In the genomic region with DNA sequence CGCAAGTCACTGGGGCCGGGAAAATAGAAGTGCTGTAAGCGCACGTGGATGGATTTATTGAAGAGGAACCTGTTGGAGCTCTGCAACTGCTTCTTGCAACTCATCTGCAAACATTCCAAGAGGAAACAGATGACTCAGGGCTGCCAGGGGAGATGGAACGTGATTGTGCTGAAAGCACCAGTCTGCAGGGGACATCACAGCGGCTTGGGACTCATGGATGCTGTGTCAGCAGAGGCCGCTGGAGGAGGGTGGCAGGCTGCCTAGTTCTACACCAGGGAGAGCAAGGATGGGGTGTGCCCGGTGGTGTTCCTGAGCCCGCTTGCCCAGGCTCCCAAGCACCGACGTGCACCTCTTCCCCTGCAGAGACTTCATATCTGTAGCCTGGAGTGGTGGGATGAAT, we compare ENCODE assay signal across 16 cellular contexts.
DNase-seq lines count a peak whose midpoint lies in the region; TF ChIP-seq lines count a peak whose summit lies in the region.
"Had no signal": no experiment of that assay in that cellular context is flagged by ENCODE, and none has a peak within 500 bp of the region (broad histone marks: within the 10 kb centered on the region; RNA-seq: fewer than 3 reads in every experiment).

No MANE protein-coding gene starts in this region.

- H3K4me3 ChIP-seq in adrenal gland = no peak overlapping the region
- no peak overlapping the region for H3K4me3 ChIP-seq in sigmoid colon
- H3K4me3 ChIP-seq: HAP-1 had no signal

- in situ Hi-C loops in KBM-7 (cut with MboI; ENCODE audit: low pct_unique_long_range_greater_than_20kb, low sequenced_read_pairs) = no loop called here

- 68 to 73% (median 71%) methylated on average over 10 to 11 of the region's 11 CpGs for WGBS in adrenal gland, 4 donors
- WGBS in sigmoid colon, 2 donors = 81 to 82% methylated on average over 11 of the region's 11 CpGs

- TF ChIP-seq CTCF in adrenal gland (IDR thresholded peaks at IDR 0.05) (no peak), sigmoid colon (IDR thresholded peaks at IDR 0.05) (no peak)

- intact Hi-C loops in adrenal gland (cut with DNase I) (no loop called here), sigmoid colon (cut with DNase I) (no loop called here)

- DNase-seq in Daoy (ENCODE audit: low read depth) (peak; percentile 10), adrenal gland (peak in 5 of 7 donors; percentile 21 to 54 (median 31)), sigmoid colon (peak; percentile 60), iPS-NIHi7 (ENCODE audit: extremely low spot score) (no peak), KBM-7 (no peak)
- no peak for DNase-seq in stimulated activated CD4-positive, alpha-beta T cell treated with anti-CD3 and anti-CD28 coated beads, Interleukin-12 subunit alpha, Interleukin-12 subunit beta, amount 100 ng/mL, for 4 hours
- DNase-seq: C1 segment of cervical spinal cord; Caco-2; CD4-positive, CD25-positive, alpha-beta regulatory T cell; CD8-positive, alpha-beta T cell; DMS 273 treated with DMSO at 0.1 percent for 48 hours; DMS79; GF-D8; GOT3; HFFc6 had no signal

- H3K4me1 ChIP-seq in adrenal gland (replicated peaks in 1 of 2) = no peaks in the 10 kb centered on the region
- H3K4me1 ChIP-seq in sigmoid colon = no peaks in the 10 kb centered on the region
- H3K4me1 ChIP-seq: Caco-2, HAP-1 had no signal

- TF ChIP-seq POLR2A in adrenal gland (IDR thresholded peaks at IDR 0.05) (no peak), sigmoid colon (IDR thresholded peaks at IDR 0.05) (no peak)

- H3K27ac ChIP-seq in adrenal gland (no peak overlapping the region), sigmoid colon (no peak overlapping the region)

- H3K9me3 ChIP-seq in adrenal gland (replicated peaks in 1 of 3) (no peaks in the 10 kb centered on the region), sigmoid colon (no peaks in the 10 kb centered on the region)
- H3K9me3 ChIP-seq: Caco-2, HAP-1 had no signal

- H3K36me3 ChIP-seq in adrenal gland (replicated peaks in 1 of 2) (no peaks in the 10 kb centered on the region), sigmoid colon (no peaks in the 10 kb centered on the region)
- H3K36me3 ChIP-seq: HAP-1 had no signal

- no peak for TF ChIP-seq EP300 in sigmoid colon (IDR thresholded peaks at IDR 0.05)

- no peaks in the 10 kb centered on the region for H3K27me3 ChIP-seq in adrenal gland
- H3K27me3 ChIP-seq in sigmoid colon = no peaks in the 10 kb centered on the region

Comparison
In these comparisons a context has a peak if more than half of its experiments do, and no peak if none do; other contexts are left out.
1. DNase-seq: peak in Daoy (single experiment), adrenal gland (5 of 7) and sigmoid colon (single experiment); none in iPS-NIHi7 (single experiment), stimulated activated CD4-positive, alpha-beta T cell treated with anti-CD3 and anti-CD28 coated beads, Interleukin-12 subunit alpha, Interleukin-12 subunit beta, amount 100 ng/mL, for 4 hours (single experiment) and KBM-7 (single experiment).